In the genomic region with DNA sequence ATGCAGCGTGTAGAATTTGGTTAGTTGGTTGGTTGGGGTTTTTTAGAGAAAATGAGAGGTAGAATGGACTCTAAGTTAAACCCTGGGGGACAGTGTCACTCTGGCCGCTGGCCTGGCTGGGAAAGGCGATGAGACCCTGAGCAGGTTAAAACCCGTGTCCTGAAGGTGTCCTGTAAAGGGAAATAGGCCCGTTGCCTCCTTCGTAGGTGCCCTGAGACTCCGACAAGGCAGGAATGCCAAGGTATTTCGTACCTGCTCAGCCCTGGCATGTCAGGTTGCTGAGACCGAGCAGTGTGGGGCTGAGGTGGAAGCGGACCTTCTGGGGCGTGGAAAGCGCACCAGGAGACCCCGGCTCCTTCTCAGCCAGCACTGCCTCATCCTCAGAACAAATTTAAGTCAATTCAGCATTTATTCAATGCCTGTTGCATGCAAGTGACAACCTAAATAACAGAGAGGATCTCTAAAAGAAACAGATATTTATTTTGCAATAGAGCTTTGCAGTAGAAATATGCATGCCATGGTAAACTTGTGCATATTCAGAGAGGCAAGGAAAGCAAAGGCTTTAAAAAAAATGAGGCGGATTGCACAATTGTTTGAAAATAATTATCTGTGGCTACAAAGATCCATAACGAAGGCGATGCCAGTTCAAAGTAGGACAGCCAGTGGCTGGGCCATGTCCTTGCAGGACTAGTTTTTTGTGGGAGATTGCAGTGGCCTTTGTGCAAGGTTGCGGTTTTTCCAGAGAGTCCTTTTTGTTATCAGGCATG, we compare ENCODE assay signal across 9 cellular contexts. TPM values are rescaled to one million over a fixed set of nuclear protein-coding genes. Genes with fewer than 3 reads are reported as not detected.
DNase-seq lines count a peak whose midpoint lies in the region; ATAC-seq and TF ChIP-seq lines count a peak whose summit lies in the region.
"Had no signal": no experiment of that assay in that cellular context is flagged by ENCODE, and none has a peak within 500 bp of the region (broad histone marks: within the 10 kb centered on the region; RNA-seq: fewer than 3 reads in every experiment).

No MANE protein-coding gene starts in this region.

- no peaks in the 10 kb centered on the region for H3K36me3 ChIP-seq in CD4-positive, alpha-beta memory T cell (ENCODE audit: insufficient read depth, low read length)
- H3K36me3 ChIP-seq in Peyer's patch (peaks cover 0 to 2% (median 0%) of the 10 kb centered on the region in 3 donors), parathyroid adenoma (ENCODE audit: control insufficient read depth, insufficient read depth, low read length) (no peaks in the 10 kb centered on the region)

- POLR2A ChIA-PET in CD4-positive, alpha-beta memory T cell (lab: Charles Lee; ENCODE audit: partially characterized antibody): interaction anchor here (0.8 to 1.7 kb wide), 5 partner anchors 52 to 352 kb away, joined by 3 to 7 read pairs (median 4); a partner anchor contains a TSS

- H3K4me2 ChIP-seq in parathyroid adenoma (ENCODE audit: low read length): peak overlapping the region; percentile 63

- peaks cover 17% of the 10 kb centered on the region for H3K4me1 ChIP-seq in CD4-positive, alpha-beta memory T cell (ENCODE audit: insufficient read depth, low read length)
- H3K4me1 ChIP-seq in Peyer's patch: peaks cover 0 to 28% (median 3%) of the 10 kb centered on the region in 4 donors
- H3K4me1 ChIP-seq in parathyroid adenoma: no peaks in the 10 kb centered on the region

- no peak overlapping the region for H3K27ac ChIP-seq in CD4-positive, alpha-beta memory T cell (ENCODE audit: low read depth, low read length)
- peak overlapping the region; percentile 80 to 95 (median 88) for H3K27ac ChIP-seq in Peyer's patch
- no peak overlapping the region for H3K27ac ChIP-seq in parathyroid adenoma

- H3K4me1 Mint-ChIP-seq in CD4-positive, alpha-beta memory T cell: peaks cover 9 to 41% (median 21%) of the 10 kb centered on the region in 4 donors

- no peaks in the 10 kb centered on the region for H3K27me3 ChIP-seq in CD4-positive, alpha-beta memory T cell (ENCODE audit: insufficient read depth, low read length)
- H3K27me3 ChIP-seq in Peyer's patch (no peaks in the 10 kb centered on the region), parathyroid adenoma (ENCODE audit: control insufficient read depth, insufficient read depth, low read length) (no peaks in the 10 kb centered on the region)

- no peak overlapping the region for H2AFZ ChIP-seq in parathyroid adenoma

- no peak for DNase-seq in CD4-positive, alpha-beta memory T cell
- no peak for DNase-seq in Peyer's patch
- peak; percentile 40 for DNase-seq in fibroblast of gingiva (ENCODE audit: low read depth)
- DNase-seq in DMS114 treated with DMSO at 0.1 percent for 48 hours (lab: John Stamatoyannopoulos, UW; ENCODE audit: unreplicated experiment): no peak
- DNase-seq: cortex of kidney had no signal

- peak overlapping the region; percentile 57 to 60 for H3K4me3 ChIP-seq in CD4-positive, alpha-beta memory T cell (ENCODE audit: low read length in 2 of 2)
- H3K4me3 ChIP-seq in Peyer's patch (peak overlapping the region in 3 of 4 donors; percentile 65 to 81 (median 66)), parathyroid adenoma (ENCODE audit: low read depth, low read length) (peak overlapping the region; percentile 64)

- H3K9ac ChIP-seq in parathyroid adenoma: no peak overlapping the region

- H3K9me3 ChIP-seq in CD4-positive, alpha-beta memory T cell (ENCODE audit: control insufficient read depth in 1 of 2, low read length in 2 of 2): no peaks in the 10 kb centered on the region
- H3K9me3 ChIP-seq in Peyer's patch: no peaks in the 10 kb centered on the region
- H3K9me3 ChIP-seq in parathyroid adenoma (ENCODE audit: control insufficient read depth, low read length): no peaks in the 10 kb centered on the region

- TF ChIP-seq CTCF in Peyer's patch (IDR thresholded peaks at IDR 0.05): no peak
- TF ChIP-seq CTCF in parathyroid adenoma (IDR thresholded peaks at IDR 0.05): no peak

- CTCF ChIA-PET in CD4-positive, alpha-beta memory T cell (lab: Charles Lee; ENCODE audit: partially characterized antibody): no interaction called here

- H3K27me3 Mint-ChIP-seq in CD4-positive, alpha-beta memory T cell: peaks cover 2 to 6% of the 10 kb centered on the region in 2 donors

- no peaks in the 10 kb centered on the region for H3K79me2 ChIP-seq in parathyroid adenoma

- intact Hi-C loops in CD4-positive, alpha-beta memory T cell (cut with micrococcal nuclease): no loop called here

- peaks cover 0 to 1% (median 0%) of the 10 kb centered on the region in 8 donors for H3K9me3 Mint-ChIP-seq in CD4-positive, alpha-beta memory T cell

- ATAC-seq in HG03175 (IDR thresholded peaks at IDR 0.05; ENCODE audit: unreplicated experiment) (no peak), HG02852 (IDR thresholded peaks at IDR 0.05; ENCODE audit: unreplicated experiment) (no peak), HG03520 (IDR thresholded peaks at IDR 0.05; ENCODE audit: unreplicated experiment) (no peak)

- H3K27ac Mint-ChIP-seq in CD4-positive, alpha-beta memory T cell: peak overlapping the region in 1 of 7 donors; percentile 94

- TF ChIP-seq POLR2A in Peyer's patch (IDR thresholded peaks at IDR 0.05): peak in 1 of 2 donors; percentile 27

- peak overlapping the region; percentile 93 to 100 (median 97) for H3K4me3 Mint-ChIP-seq in CD4-positive, alpha-beta memory T cell

- H3K36me3 Mint-ChIP-seq in CD4-positive, alpha-beta memory T cell: peaks cover 0 to 4% of the 10 kb centered on the region in 2 donors

RNA-seq across cellular contexts. Expression of a gene that starts 1.4 kb away (rescaled TPM):
- total RNA-seq in CD4-positive, alpha-beta memory T cell: 1 to 10 TPM; 2.2 to 3.2 TPM
- 1 to 10 TPM; 2.8 to 5.7 TPM for polyA plus RNA-seq in CD4-positive, alpha-beta memory T cell
- 10 to 100 TPM; 15.7 to 69.1 (median 62.2) TPM for total RNA-seq in Peyer's patch

RNA-seq across cellular contexts. Expression of a gene that starts 52.5 kb away (rescaled TPM):
- total RNA-seq in CD4-positive, alpha-beta memory T cell: 10 to 100 TPM; 32.6 to 33.4 TPM
- polyA plus RNA-seq in CD4-positive, alpha-beta memory T cell: 10 to 100 TPM; 20.4 TPM
- total RNA-seq in Peyer's patch: 10 to 100 TPM; 27.1 to 43.2 (median 35.8) TPM

Comparison
In these comparisons a context has a peak if more than half of its experiments do, and no peak if none do; other contexts are left out.
1. H3K27ac ChIP-seq: peak in Peyer's patch (4 of 4); none in CD4-positive, alpha-beta memory T cell (single experiment) and parathyroid adenoma (single experiment).
2. RNA of a gene that starts 1.4 kb away (total RNA-seq): 15.7 to 69.1 TPM in Peyer's patch; 2.2 to 3.2 TPM in CD4-positive, alpha-beta memory T cell; every median in the first group is over 4 times any median in the second.
3. Peak in every context shown above with its lines, with median percentiles within 50 percentile points of each other: H3K4me3 ChIP-seq.